22 cellular contexts compared by ENCODE assay signal in genomic region chr18:12694032-12694431, GRCh38. TPM values are rescaled to one million over a fixed set of nuclear protein-coding genes. Genes with fewer than 3 reads are reported as not detected.
DNase-seq lines count a peak whose midpoint lies in the region; ATAC-seq and TF ChIP-seq lines count a peak whose summit lies in the region.
"Had no signal": no experiment of that assay in that cellular context is flagged by ENCODE, and none has a peak within 500 bp of the region (broad histone marks: within the 10 kb centered on the region; RNA-seq: fewer than 3 reads in every experiment).

No MANE protein-coding gene starts in this region.

- H3K4me2 ChIP-seq in PC-9, result no peak overlapping the region
- H3K4me2 ChIP-seq in smooth muscle cell, result no peak overlapping the region
- H3K4me2 ChIP-seq: GM23338 had no signal

- no peak overlapping the region for H3K4me3 ChIP-seq in PC-9
- H3K4me3 ChIP-seq in smooth muscle cell, result no peak overlapping the region
- H3K4me3 ChIP-seq: GM23338, psoas muscle, spleen, tibial artery had no signal

- TF ChIP-seq CTCF in PC-9 (conservative IDR thresholded peaks at IDR 0.05) (no peak), smooth muscle cell (IDR thresholded peaks at IDR 0.05; ENCODE audit: borderline replicate concordance, insufficient read depth, poor library complexity, severe bottlenecking) (no peak)

- peaks cover 5 to 14% of the 10 kb centered on the region in 2 donors for H3K36me3 Mint-ChIP-seq in activated T-cell treated with anti-CD3 and anti-CD28 coated beads, Interleukin-2, amount 50 U/mL, for 72 hours (ENCODE audit: insufficient read depth in 2 of 2)

- BruUV-seq in PC-9 (replicated peaks; lab: Mats Ljungman, UMichigan), result no TSS peak

- H2AFZ ChIP-seq in PC-9, result no peak overlapping the region
- H2AFZ ChIP-seq in smooth muscle cell (ENCODE audit: low read depth), result no peak overlapping the region
- H2AFZ ChIP-seq: GM23338 had no signal

- H3K4me3 Mint-ChIP-seq in activated T-cell treated with anti-CD3 and anti-CD28 coated beads, Interleukin-2, amount 50 U/mL, for 72 hours, result peak overlapping the region in 1 of 2 donors; percentile 1
- H3K4me3 Mint-ChIP-seq: CD4-positive, CD25-positive, alpha-beta regulatory T cell; GM23338; T-cell had no signal

- H3K36me3 ChIP-seq in PC-9 (ENCODE audit: low read depth) (peaks cover 8% of the 10 kb centered on the region), smooth muscle cell (ENCODE audit: low read depth) (peaks cover 5% of the 10 kb centered on the region)

- peak overlapping the region; percentile 1 for H3K27ac Mint-ChIP-seq in activated T-cell treated with anti-CD3 and anti-CD28 coated beads, Interleukin-2, amount 50 U/mL, for 72 hours
- H3K27ac Mint-ChIP-seq: CD4-positive, CD25-positive, alpha-beta regulatory T cell; GM23338; T-cell had no signal

- CTCF ChIA-PET in PC-9 (lab: Charles Lee), result no interaction called here

- H3K9ac ChIP-seq in smooth muscle cell (ENCODE audit: low read depth), result no peak overlapping the region

- H3F3A ChIP-seq in PC-9 (ENCODE audit: insufficient read depth, low read depth) (peaks cover 5% of the 10 kb centered on the region), smooth muscle cell (ENCODE audit: low read depth) (no peaks in the 10 kb centered on the region)

- intact Hi-C loops in PC-9 (cut with micrococcal nuclease; ENCODE audit: unreplicated experiment), result no loop called here

- H3K27ac ChIP-seq in PC-9, result no peak overlapping the region
- peak overlapping the region; percentile 42 for H3K27ac ChIP-seq in smooth muscle cell (ENCODE audit: low read depth)
- H3K27ac ChIP-seq: psoas muscle, spleen, tibial artery had no signal

- H3K9me3 Mint-ChIP-seq in activated T-cell treated with anti-CD3 and anti-CD28 coated beads, Interleukin-2, amount 50 U/mL, for 72 hours, result no peaks in the 10 kb centered on the region
- H3K9me3 Mint-ChIP-seq: GM23338, T-cell had no signal

- H3K9me2 ChIP-seq in PC-9 (ENCODE audit: insufficient read depth), result no peaks in the 10 kb centered on the region

- H4K20me1 ChIP-seq in PC-9 (ENCODE audit: insufficient read depth) (peaks cover 3% of the 10 kb centered on the region; the same call in 1 of the 2 replicates), smooth muscle cell (ENCODE audit: low read depth) (no peaks in the 10 kb centered on the region)

- H3K79me2 ChIP-seq in PC-9 (ENCODE audit: low read depth) (peaks cover 8% of the 10 kb centered on the region; the same call in 1 of the 2 replicates), smooth muscle cell (ENCODE audit: low read depth) (no peaks in the 10 kb centered on the region)

- peak; percentile 89 to 94 for ATAC-seq in activated T-cell treated with anti-CD3 and anti-CD28 coated beads, Interleukin-2, amount 50 U/mL, for 72 hours (replicated peaks in 1 of 2)
- ATAC-seq in esophagus mucosa (peak; percentile 87), HG03571 (IDR thresholded peaks at IDR 0.05; ENCODE audit: unreplicated experiment) (no peak)
- ATAC-seq: GM23338, psoas muscle, T-cell had no signal

- H3K4me1 ChIP-seq in PC-9 (replicated peaks; ENCODE audit: insufficient read depth), result no peaks in the 10 kb centered on the region
- H3K4me1 ChIP-seq in smooth muscle cell (ENCODE audit: low read depth), result no peaks in the 10 kb centered on the region
- H3K4me1 ChIP-seq: psoas muscle, tibial artery had no signal

- POLR2A ChIA-PET in PC-9 (lab: Charles Lee; ENCODE audit: unreplicated experiment), result interaction anchor here (0.6 to 0.9 kb wide), 3 partner anchors 31 to 334 kb away, joined by 3 to 7 read pairs (median 3); no protein-coding TSS in a partner anchor

- WGBS in smooth muscle cell (ENCODE audit: low lambda C conversion rate), result 55% methylated on average over 2 of the region's 2 CpGs

- no peaks in the 10 kb centered on the region for H3K27me3 Mint-ChIP-seq in activated T-cell treated with anti-CD3 and anti-CD28 coated beads, Interleukin-2, amount 50 U/mL, for 72 hours (ENCODE audit: low read depth)
- H3K27me3 Mint-ChIP-seq: CD4-positive, CD25-positive, alpha-beta regulatory T cell; T-cell had no signal

- peaks cover 30% of the 10 kb centered on the region for H3K4me1 Mint-ChIP-seq in activated T-cell treated with anti-CD3 and anti-CD28 coated beads, Interleukin-2, amount 50 U/mL, for 72 hours (ENCODE audit: low read depth)
- H3K4me1 Mint-ChIP-seq: GM23338 had no signal

- H3K9me3 ChIP-seq in PC-9 (ENCODE audit: insufficient read depth, low read depth), result no peaks in the 10 kb centered on the region
- no peaks in the 10 kb centered on the region for H3K9me3 ChIP-seq in smooth muscle cell (replicated peaks; ENCODE audit: low read depth)
- H3K9me3 ChIP-seq: psoas muscle, spleen, tibial artery had no signal

- H3K27me3 ChIP-seq in PC-9 (ENCODE audit: insufficient read depth, low read depth), result no peaks in the 10 kb centered on the region
- H3K27me3 ChIP-seq in smooth muscle cell (ENCODE audit: low read depth), result no peaks in the 10 kb centered on the region
- H3K27me3 ChIP-seq: spleen, tibial artery had no signal

- DNase-seq in activated T-cell treated with anti-CD3 and anti-CD28 coated beads, Interleukin-2, amount 50 U/mL, for 72 hours, result peak; percentile 19 to 37
- no peak for DNase-seq in activated T-cell treated with anti-CD3 and anti-CD28 coated beads, Interleukin-2, amount 50 U/mL, for 1 hour
- peak; percentile 26 to 35 for DNase-seq in PC-9
- DNase-seq in smooth muscle cell (lab: John Stamatoyannopoulos, UW; ENCODE audit: unreplicated experiment), result no peak
- DNase-seq in germinal center (ENCODE audit: low spot score), result no peak
- DNase-seq in amniotic stem cell (lab: John Stamatoyannopoulos, UW), result no peak
- DNase-seq: aorta; CD4-positive, CD25-positive, alpha-beta regulatory T cell; DMS79; hypothalamus; IMR-90; mesendoderm; MV-4-11; NCI-H2029; NCI-H510A; psoas muscle; spleen; T-cell; tibial artery had no signal

RNA-seq across cellular contexts. Expression of gene CEP76, which starts 8.5 kb away (rescaled TPM):
- 10 to 100 TPM; 15.5 to 16.0 TPM for total RNA-seq in activated T-cell treated with anti-CD3 and anti-CD28 coated beads, Interleukin-2, amount 50 U/mL, for 72 hours
- total RNA-seq in PC-9 (2021), result 14.5 and 15.1 TPM in 2 replicates
- total RNA-seq in esophagus mucosa, result 6.1 TPM
- 11.7 and 21.2 TPM in 2 replicates for total RNA-seq in smooth muscle cell
- polyA plus RNA-seq in smooth muscle cell, result 2.8 and 3.0 TPM in 2 replicates

RNA-seq across cellular contexts. Expression of gene PSMG2, which starts 8.8 kb away (rescaled TPM):
- total RNA-seq in activated T-cell treated with anti-CD3 and anti-CD28 coated beads, Interleukin-2, amount 50 U/mL, for 72 hours, result 100 to 1,000 TPM; 142 to 158 TPM
- 107 and 123 TPM in 2 replicates for total RNA-seq in PC-9 (2021)
- 61.4 TPM for total RNA-seq in esophagus mucosa
- total RNA-seq in smooth muscle cell, result 80.1 and 80.4 TPM in 2 replicates
- polyA plus RNA-seq in smooth muscle cell, result 67.0 and 71.3 TPM in 2 replicates

RNA-seq across cellular contexts. Expression of gene SPIRE1, which starts 36.1 kb away (rescaled TPM):
- 1 to 10 TPM; 5.7 to 7.4 TPM for total RNA-seq in activated T-cell treated with anti-CD3 and anti-CD28 coated beads, Interleukin-2, amount 50 U/mL, for 72 hours
- total RNA-seq in PC-9 (2021), result 26.1 and 36.4 TPM in 2 replicates
- 15.6 TPM for total RNA-seq in esophagus mucosa
- total RNA-seq in smooth muscle cell, result 18.1 and 25.8 TPM in 2 replicates
- 12.6 and 12.8 TPM in 2 replicates for polyA plus RNA-seq in smooth muscle cell

Comparison
In these comparisons a context has a peak if more than half of its experiments do, and no peak if none do; other contexts are left out.
1. DNase-seq: peak in activated T-cell treated with anti-CD3 and anti-CD28 coated beads, Interleukin-2, amount 50 U/mL, for 72 hours (2 of 2) and PC-9 (2 of 2); none in activated T-cell treated with anti-CD3 and anti-CD28 coated beads, Interleukin-2, amount 50 U/mL, for 1 hour (single experiment), smooth muscle cell (single experiment), germinal center (single experiment) and amniotic stem cell (single experiment).